ENCODE assay signal across 15 cellular contexts in genomic region chr3:171565671-171566070, GRCh38.
A peak's percentile ranks its signal among the peaks of the same experiment; 100 is the strongest.
DNase-seq lines count a peak whose midpoint lies in the region; ATAC-seq, FAIRE-seq and TF ChIP-seq lines count a peak whose summit lies in the region.
"Had no signal": no experiment of that assay in that cellular context is flagged by ENCODE, and none has a peak within 500 bp of the region (broad histone marks: within the 10 kb centered on the region; RNA-seq: fewer than 3 reads in every experiment).

No MANE protein-coding gene starts in this region.

- peak overlapping the region; percentile 32 for H3K4me2 ChIP-seq in A549
- H3K4me2 ChIP-seq: BLaER1 had no signal

- TF ChIP-seq CTCF in A549 (IDR thresholded peaks at IDR 0.05): no peak

- peaks cover 18% of the 10 kb centered on the region for H3K4me1 ChIP-seq in A549
- H3K4me1 ChIP-seq: BLaER1, parathyroid adenoma had no signal

- ATAC-seq in A549 (peak in 1 of 2 experiments; percentile 30; a peak in 1 of 6 replicates), HG02884 (IDR thresholded peaks at IDR 0.05; ENCODE audit: unreplicated experiment) (no peak), HG03342 (IDR thresholded peaks at IDR 0.05; ENCODE audit: unreplicated experiment) (no peak)
- ATAC-seq: activated T-cell treated with anti-CD3 and anti-CD28 coated beads, Interleukin-2, amount 50 U/mL, for 72 hours; stimulated activated memory B cell treated with anti-CD40 and anti-IgM and Interleukin-4, amounts not matched to agents 10 μg/mL and 1 μg/mL and 100 μg/mL, for 72 hours had no signal

- no peak for TF ChIP-seq RAD21 in A549 (conservative IDR thresholded peaks at IDR 0.05 in 1 of 2, IDR thresholded peaks at IDR 0.05 in 1 of 2)

- 11% methylated on average over 1 of the region's 1 CpG for WGBS in A549 (ENCODE audit: missing lambda C conversion rate)

- H3K9me3 ChIP-seq in A549: no peaks in the 10 kb centered on the region
- H3K9me3 ChIP-seq: BLaER1 had no signal

- peak overlapping the region in 1 of 2 experiments; percentile 57; a peak in 1 of 6 replicates for H3K27ac ChIP-seq in A549
- H3K27ac ChIP-seq: BLaER1, parathyroid adenoma had no signal

- no peak overlapping the region for H3K4me3 ChIP-seq in A549
- H3K4me3 ChIP-seq: BLaER1 had no signal

- no peak for DNase-seq in A549 (ENCODE audit: low read depth in 1 of 2, low spot score in 1 of 2)
- peak; percentile 15 for DNase-seq in DMS53 treated with DMSO at 0.1 percent for 48 hours (lab: John Stamatoyannopoulos, UW; ENCODE audit: unreplicated experiment)
- peak; percentile 53 for DNase-seq in NCI-H524 treated with DMSO at 0.1 percent for 48 hours (lab: John Stamatoyannopoulos, UW)
- DNase-seq in fibroblast of peridontal ligament (ENCODE audit: extremely low read depth): peak; percentile 44
- no peak for DNase-seq in activated CD4-positive, alpha-beta T cell treated with anti-CD3 and anti-CD28 coated beads, Interleukin-2, amount 50 U/mL, for 1 hour
- DNase-seq in GM12892 (ENCODE audit: insufficient read length): no peak
- DNase-seq: activated CD4-positive, alpha-beta T cell treated with anti-CD3 and anti-CD28 coated beads, Interleukin-2, amount 10 ng/mL, durations not matched to agents 24 days and 14 days; activated T-cell treated with anti-CD3 and anti-CD28 coated beads, Interleukin-2, amount 50 U/mL, for 72 hours; aorta had no signal

- CTCF ChIA-PET in A549 (lab: Yijun Ruan, JAX): interaction anchor here (0.6 to 3.1 kb wide), 18 partner anchors 8 to 604 kb away, joined by 3 to 27 read pairs (median 4); no protein-coding TSS in a partner anchor

- TF ChIP-seq POLR2A in A549 (IDR thresholded peaks at IDR 0.05; ENCODE audit: low read length) (no peak), GM12892 (IDR thresholded peaks at IDR 0.05; ENCODE audit: low read depth, low read length) (no peak)

- POLR2A ChIA-PET in A549 (lab: Yijun Ruan, JAX): no interaction called here

- TF ChIP-seq EP300 in A549 (IDR thresholded peaks at IDR 0.05): no peak

- FAIRE-seq in A549 (lab: Jason Lieb, UNC) (no peak), GM12892 (lab: Jason Lieb, UNC) (no peak)
- FAIRE-seq: endometrium had no signal

TF ChIP-seq in A549, 52 proteins besides CTCF, POLR2A, EP300 and RAD21:
- TF ChIP-seq MYC (IDR thresholded peaks at IDR 0.05; ENCODE audit: borderline replicate concordance, low read length) (no peak), ZSCAN20 (CRISPR knock-in tag; IDR thresholded peaks at IDR 0.05) (no peak), RCOR1 (IDR thresholded peaks at IDR 0.05; ENCODE audit: low read depth, low read length) (no peak), FOSB (CRISPR knock-in tag; IDR thresholded peaks at IDR 0.05) (no peak), MAFK (IDR thresholded peaks at IDR 0.05; ENCODE audit: partially characterized antibody) (no peak)

Comparison
In these comparisons a context has a peak if more than half of its experiments do, and no peak if none do; other contexts are left out.
1. DNase-seq: peak in DMS53 treated with DMSO at 0.1 percent for 48 hours (single experiment), NCI-H524 treated with DMSO at 0.1 percent for 48 hours (single experiment) and fibroblast of peridontal ligament (single experiment); none in A549 (0 of 2), activated CD4-positive, alpha-beta T cell treated with anti-CD3 and anti-CD28 coated beads, Interleukin-2, amount 50 U/mL, for 1 hour (single experiment) and GM12892 (single experiment).